In genomic region chr3:59335338-59335737, GRCh38 we compare ENCODE assay signal across 32 cellular contexts.
"Had no signal": no experiment of that assay in that cellular context is flagged by ENCODE, and none has a peak within 500 bp of the region (broad histone marks: within the 10 kb centered on the region; RNA-seq: fewer than 3 reads in every experiment).

No MANE protein-coding gene starts in this region.

- H3K36me3 Mint-ChIP-seq: activated CD8-positive, alpha-beta memory T cell treated with anti-CD3 and anti-CD28 coated beads, Interleukin-2, amount 10 ng/mL, durations not matched to agents 7 days and 5 days; activated naive CD8-positive, alpha-beta T cell treated with anti-CD3 and anti-CD28 coated beads for 36 hours had no signal

- H3K27ac ChIP-seq: ascending aorta, cardiac muscle cell, WERI-Rb-1 had no signal

- H3K4me1 ChIP-seq: ascending aorta had no signal

- ATAC-seq: activated CD8-positive, alpha-beta memory T cell treated with anti-CD3 and anti-CD28 coated beads, Interleukin-2, amount 10 ng/mL, durations not matched to agents 7 days and 5 days; Panc1; SK-N-SH treated with all-trans-retinoic acid at 6 μM for 48 hours had no signal

- H3K27me3 ChIP-seq: ascending aorta, cardiac muscle cell had no signal

- H3K27ac Mint-ChIP-seq: activated CD4-positive, alpha-beta memory T cell treated with anti-CD3 and anti-CD28 coated beads, Interleukin-2, amount 10 ng/mL, durations not matched to agents 7 days and 5 days; activated CD8-positive, alpha-beta memory T cell treated with anti-CD3 and anti-CD28 coated beads, Interleukin-2, amount 10 ng/mL, durations not matched to agents 7 days and 5 days; activated naive CD8-positive, alpha-beta T cell treated with anti-CD3 and anti-CD28 coated beads for 36 hours had no signal

- H3K4me1 Mint-ChIP-seq: activated CD4-positive, alpha-beta memory T cell treated with anti-CD3 and anti-CD28 coated beads, Interleukin-2, amount 10 ng/mL, durations not matched to agents 7 days and 5 days; activated CD8-positive, alpha-beta memory T cell treated with anti-CD3 and anti-CD28 coated beads, Interleukin-2, amount 10 ng/mL, durations not matched to agents 7 days and 5 days had no signal

- H3K4me3 ChIP-seq: ascending aorta, cardiac muscle cell had no signal

- DNase-seq: activated CD4-positive, alpha-beta memory T cell treated with anti-CD3 and anti-CD28 coated beads, Interleukin-2, amount 10 ng/mL, durations not matched to agents 7 days and 5 days; activated CD4-positive, alpha-beta T cell treated with anti-CD3 and anti-CD28 coated beads for 1 hour; activated CD4-positive, alpha-beta T cell treated with anti-CD3 and anti-CD28 coated beads for 48 hours; activated CD4-positive, CD25-positive, alpha-beta regulatory T cell; activated CD8-positive, alpha-beta memory T cell treated with anti-CD3 and anti-CD28 coated beads for 24 hours; activated CD8-positive, alpha-beta memory T cell treated with anti-CD3 and anti-CD28 coated beads, Interleukin-2, amount 10 ng/mL, durations not matched to agents 7 days and 5 days; activated CD8-positive, alpha-beta memory T cell treated with anti-CD3 and anti-CD28 coated beads, Interleukin-2, amount 50 U/mL, for 48 hours; activated effector memory CD4-positive, alpha-beta T cell treated with Interleukin-2 at 50 U/mL for 16 hours; activated naive CD4-positive, alpha-beta T cell; activated naive CD4-positive, alpha-beta T cell treated with anti-CD3 and anti-CD28 coated beads, Interleukin-2, amount 50 U/mL, for 16 hours; activated naive CD8-positive, alpha-beta T cell treated with anti-CD3 and anti-CD28 coated beads for 36 hours; activated T-cell treated with anti-CD3 and anti-CD28 coated beads, Interleukin-2, amount 50 U/mL, for 48 hours; amygdala; Kasumi-1; KG1; MM.1S; NCI-H1092; NCI-H1436 treated with DMSO at 0.1 percent for 48 hours; NCI-H1694 treated with DMSO at 0.1 percent for 48 hours; NCI-H2029; NCI-H345; NCI-H524 treated with DMSO at 0.1 percent for 48 hours; SIG-M5; SW 1271; T-helper 1 cell; T-helper 2 cell; T-helper 9 cell; WERI-Rb-1 had no signal

- H3K4me3 Mint-ChIP-seq: activated CD4-positive, alpha-beta memory T cell treated with anti-CD3 and anti-CD28 coated beads, Interleukin-2, amount 10 ng/mL, durations not matched to agents 7 days and 5 days; activated CD8-positive, alpha-beta memory T cell treated with anti-CD3 and anti-CD28 coated beads, Interleukin-2, amount 10 ng/mL, durations not matched to agents 7 days and 5 days; activated naive CD8-positive, alpha-beta T cell treated with anti-CD3 and anti-CD28 coated beads for 36 hours had no signal

- H3K36me3 ChIP-seq: ascending aorta, cardiac muscle cell, WERI-Rb-1 had no signal

- H3K9me3 ChIP-seq: ascending aorta had no signal

- H3K27me3 Mint-ChIP-seq: activated CD4-positive, alpha-beta memory T cell treated with anti-CD3 and anti-CD28 coated beads, Interleukin-2, amount 10 ng/mL, durations not matched to agents 7 days and 5 days; activated CD8-positive, alpha-beta memory T cell treated with anti-CD3 and anti-CD28 coated beads, Interleukin-2, amount 10 ng/mL, durations not matched to agents 7 days and 5 days; activated naive CD8-positive, alpha-beta T cell treated with anti-CD3 and anti-CD28 coated beads for 36 hours had no signal
